Comparison of ENCODE assay signal across 1 cellular context in genomic region chr10:8050561-8051108, GRCh38.
TF ChIP-seq lines count a peak whose summit lies in the region.

No MANE protein-coding gene starts in this region.

TF ChIP-seq in SK-N-SH, 30 proteins besides CTCF, POLR2A, EP300 and RAD21 (continued from another document):
- TF ChIP-seq, protein P1, sequence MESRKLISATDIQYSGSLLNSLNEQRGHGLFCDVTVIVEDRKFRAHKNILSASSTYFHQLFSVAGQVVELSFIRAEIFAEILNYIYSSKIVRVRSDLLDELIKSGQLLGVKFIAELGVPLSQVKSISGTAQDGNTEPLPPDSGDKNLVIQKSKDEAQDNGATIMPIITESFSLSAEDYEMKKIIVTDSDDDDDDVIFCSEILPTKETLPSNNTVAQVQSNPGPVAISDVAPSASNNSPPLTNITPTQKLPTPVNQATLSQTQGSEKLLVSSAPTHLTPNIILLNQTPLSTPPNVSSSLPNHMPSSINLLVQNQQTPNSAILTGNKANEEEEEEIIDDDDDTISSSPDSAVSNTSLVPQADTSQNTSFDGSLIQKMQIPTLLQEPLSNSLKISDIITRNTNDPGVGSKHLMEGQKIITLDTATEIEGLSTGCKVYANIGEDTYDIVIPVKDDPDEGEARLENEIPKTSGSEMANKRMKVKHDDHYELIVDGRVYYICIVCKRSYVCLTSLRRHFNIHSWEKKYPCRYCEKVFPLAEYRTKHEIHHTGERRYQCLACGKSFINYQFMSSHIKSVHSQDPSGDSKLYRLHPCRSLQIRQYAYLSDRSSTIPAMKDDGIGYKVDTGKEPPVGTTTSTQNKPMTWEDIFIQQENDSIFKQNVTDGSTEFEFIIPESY (IDR thresholded peaks at IDR 0.05; ENCODE audit: borderline replicate concordance, low read depth): no peak
- TF ChIP-seq GABPA (IDR thresholded peaks at IDR 0.05; ENCODE audit: low read depth): no peak
- TF ChIP-seq TCF12 (IDR thresholded peaks at IDR 0.05): no peak
